In the genomic region with DNA sequence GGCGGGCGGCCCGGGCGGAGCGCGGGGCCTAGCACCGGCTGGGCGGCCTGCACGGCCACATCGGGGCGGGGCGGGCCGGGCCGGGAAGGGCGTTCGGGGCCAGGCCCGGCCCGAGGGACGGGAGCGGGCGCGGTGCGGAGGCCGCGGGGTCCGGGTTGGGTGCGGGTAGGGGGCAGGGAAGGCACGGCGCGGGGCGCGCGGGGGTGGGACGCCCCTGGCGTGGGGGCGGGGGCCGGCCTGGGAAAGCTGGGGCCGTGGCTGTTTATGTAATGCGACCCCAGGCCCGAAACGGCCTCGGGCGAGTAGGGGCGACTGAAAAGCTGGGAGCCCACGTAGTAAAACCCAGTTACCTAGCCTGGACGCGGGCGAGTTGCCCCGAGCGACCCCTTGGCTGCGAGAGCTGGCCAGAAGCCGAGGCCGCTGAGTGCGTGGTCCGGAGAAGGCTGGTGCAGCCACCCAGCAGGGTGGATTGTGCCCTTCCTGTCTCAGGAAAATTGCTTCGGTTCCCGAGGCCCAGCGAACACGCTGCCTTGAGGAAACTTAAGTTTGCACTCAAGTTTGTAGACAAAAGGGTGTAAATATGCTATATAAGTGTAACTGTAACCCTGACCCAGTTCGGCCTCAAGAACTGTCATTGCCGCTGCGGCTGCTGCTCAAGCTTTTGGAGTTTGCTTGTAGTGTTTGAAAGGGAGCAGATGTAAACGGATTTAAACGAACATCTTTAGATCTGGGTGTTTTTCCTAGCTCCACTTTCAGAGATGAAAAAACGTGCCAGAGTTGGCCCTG, we compare ENCODE assay signal across 7 cellular contexts.
DNase-seq lines count a peak whose midpoint lies in the region; ATAC-seq and TF ChIP-seq lines count a peak whose summit lies in the region.

No MANE protein-coding gene starts in this region.

- TF ChIP-seq POLR2A in GM18505 (IDR thresholded peaks at IDR 0.05; ENCODE audit: borderline replicate concordance, extremely low read depth, insufficient read depth, insufficient read length), result no peak

- ATAC-seq in GM18505 (IDR thresholded peaks at IDR 0.05; ENCODE audit: unreplicated experiment), result peak; percentile 40

- no peaks in the 10 kb centered on the region for H3K27me3 ChIP-seq in neuron (ENCODE audit: insufficient read depth, low read length)

- no peaks in the 10 kb centered on the region for H3K9me3 ChIP-seq in neuron (ENCODE audit: low read length)

- H3K36me3 ChIP-seq in neuron (ENCODE audit: insufficient read depth, low read length), result peaks cover 7% of the 10 kb centered on the region

- CTCF ChIA-PET in HEK293T (lab: Yijun Ruan, JAX), result interaction anchor here (1.4 kb wide), 3 partner anchors 9 to 221 kb away, joined by 3 to 4 read pairs (median 3); no protein-coding TSS in a partner anchor

- DNase-seq in HEK293T (ENCODE audit: extremely low spot score) (peak; percentile 31), NCI-H146 (lab: John Stamatoyannopoulos, UW) (peak; percentile 28), globus pallidus (ENCODE audit: low spot score) (peak; percentile 41), NK-92 (lab: John Stamatoyannopoulos, UW; ENCODE audit: unreplicated experiment) (no peak)
- DNase-seq in activated effector memory CD4-positive, alpha-beta T cell treated with anti-CD3 and anti-CD28 coated beads, Interleukin-2, amount 50 U/mL, for 16 hours, result peak; percentile 68

- peak overlapping the region; percentile 100 for H3K4me3 ChIP-seq in neuron (ENCODE audit: low read length)

- H2AFZ ChIP-seq in neuron (ENCODE audit: low read depth, low read length), result no peak overlapping the region

- POLR2A ChIA-PET in HEK293T (lab: Yijun Ruan, JAX), result interaction anchor here (1.2 to 1.6 kb wide), 2 partner anchors 52 to 127 kb away, joined by 3 to 5 read pairs; no protein-coding TSS in a partner anchor

- peaks cover 30% of the 10 kb centered on the region for H3K4me1 ChIP-seq in neuron (ENCODE audit: insufficient read depth, low read length)

TF ChIP-seq in HEK293T, 16 proteins besides CTCF, POLR2A, EP300 and RAD21:
- TF ChIP-seq BHLHE40 (IDR thresholded peaks at IDR 0.05; ENCODE audit: borderline replicate concordance) (no peak), FOXM1 (IDR thresholded peaks at IDR 0.05; ENCODE audit: borderline replicate concordance) (no peak), HDGF (IDR thresholded peaks at IDR 0.05; ENCODE audit: borderline replicate concordance) (no peak), SP1 (IDR thresholded peaks at IDR 0.05) (no peak), TARDBP (IDR thresholded peaks at IDR 0.05) (no peak), ZNF384 (IDR thresholded peaks at IDR 0.05) (no peak), SUZ12 (IDR thresholded peaks at IDR 0.05) (no peak)
